ENCODE assay signal across 7 cellular contexts in the genomic region with DNA sequence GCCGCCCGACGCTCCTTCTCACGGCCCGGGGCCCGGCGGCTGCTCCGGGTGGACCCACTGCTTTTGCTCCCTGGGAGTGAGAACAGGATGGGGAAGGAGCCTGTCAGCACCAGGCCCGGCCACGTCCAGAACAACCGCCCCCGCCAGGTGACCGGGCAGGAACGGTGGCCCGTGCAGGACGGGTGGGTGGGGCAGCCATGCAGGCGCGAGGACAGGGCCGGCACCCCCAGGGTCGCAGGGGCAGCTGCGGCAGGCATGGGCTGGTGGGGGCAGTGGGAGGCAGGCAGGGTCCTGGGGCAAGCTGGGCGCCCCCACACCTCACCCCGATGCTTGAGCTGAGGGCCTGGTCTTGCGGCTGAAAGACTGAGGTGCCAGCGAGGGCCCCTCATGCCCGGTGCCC. TPM values are rescaled to one million over a fixed set of nuclear protein-coding genes. Genes with fewer than 3 reads are reported as not detected.
"Had no signal": no experiment of that assay in that cellular context is flagged by ENCODE, and none has a peak within 500 bp of the region (broad histone marks: within the 10 kb centered on the region; RNA-seq: fewer than 3 reads in every experiment).

No MANE protein-coding gene starts in this region.

- DNase-seq: IMR-90, KBM-7 had no signal

- FAIRE-seq: HepG2, HTR-8/SVneo had no signal

- ATAC-seq: HepG2 had no signal

- H3K27ac ChIP-seq: HL-60 had no signal

RNA-seq across cellular contexts. Expression of a gene that starts 21.9 kb away (rescaled TPM):
- total RNA-seq: HT-29 had no signal
- polyA plus RNA-seq: IgD-negative memory B cell had no signal
